Comparison of ENCODE assay signal across 8 cellular contexts in genomic region chr2:38750011-38750792, GRCh38. TPM values are rescaled to one million over a fixed set of nuclear protein-coding genes. Genes with fewer than 3 reads are reported as not detected.
DNase-seq lines count a peak whose midpoint lies in the region; ATAC-seq and TF ChIP-seq lines count a peak whose summit lies in the region.

No MANE protein-coding gene starts in this region.

- DNase-seq in activated CD8-positive, alpha-beta memory T cell treated with anti-CD3 and anti-CD28 coated beads for 4 hours (ENCODE audit: low read depth in 2 of 2) = peak; percentile 10 to 11
- no peak for DNase-seq in activated CD8-positive, alpha-beta memory T cell treated with anti-CD3 and anti-CD28 coated beads for 24 hours
- DNase-seq in SJCRH30 (peak; percentile 45 to 62), amniotic epithelial cell (ENCODE audit: low read depth) (peak; percentile 29), hypothalamus (lab: John Stamatoyannopoulos, UW) (peak in 38 of 51 donors; percentile 1 to 79 (median 42)), gastrocnemius medialis (peak; percentile 47 to 59), DMS79 (lab: John Stamatoyannopoulos, UW) (no peak)

- H3K4me1 ChIP-seq in SJCRH30 (peaks cover 22% of the 10 kb centered on the region), gastrocnemius medialis (peaks cover 24 to 32% of the 10 kb centered on the region in 2 donors)

- H3K36me3 ChIP-seq in SJCRH30 = peaks cover 52% of the 10 kb centered on the region
- peaks cover 0 to 45% of the 10 kb centered on the region in 2 donors for H3K36me3 ChIP-seq in gastrocnemius medialis

- H3K27me3 ChIP-seq in SJCRH30 (no peaks in the 10 kb centered on the region), gastrocnemius medialis (no peaks in the 10 kb centered on the region)

- TF ChIP-seq POLR2A in gastrocnemius medialis (IDR thresholded peaks at IDR 0.05) = peak; percentile 84 to 90

- H3K4me3 ChIP-seq in SJCRH30 (peak overlapping the region; percentile 99), gastrocnemius medialis (peak overlapping the region; percentile 72 to 88 (median 82))

- in situ Hi-C loops in gastrocnemius medialis (cut with MboI; ENCODE audit: low sequenced_read_pairs in 4 of 4) = no loop called here

- H3K27ac ChIP-seq in SJCRH30 = peak overlapping the region; percentile 97
- H3K27ac ChIP-seq in gastrocnemius medialis = peak overlapping the region; percentile 96 to 98 (median 97)

- H3K9me3 ChIP-seq in SJCRH30 (replicated peaks) (no peaks in the 10 kb centered on the region), gastrocnemius medialis (no peaks in the 10 kb centered on the region)

- ATAC-seq in HG02970 (IDR thresholded peaks at IDR 0.05; ENCODE audit: low FRiP score, unreplicated experiment) (peak; percentile 26), gastrocnemius medialis (peak; percentile 60 to 70)

- intact Hi-C loops in gastrocnemius medialis (cut with DNase I; ENCODE audit: low total_unique reads) = loop anchor here (2.0 kb wide), 3 partner anchors 27 to 373 kb away; partner anchors contain the start of genes ATL2 and HNRNPLL

- TF ChIP-seq CTCF in gastrocnemius medialis (IDR thresholded peaks at IDR 0.05 in 4 of 5, conservative IDR thresholded peaks at IDR 0.05 in 1 of 5) = no peak

RNA-seq across cellular contexts. Expression of gene SRSF7, which starts 1.0 kb away (rescaled TPM):
- 328 and 367 TPM in 2 replicates for total RNA-seq in SJCRH30 (2014; rRNA removed; shearing (Covaris generic))
- total RNA-seq in gastrocnemius medialis = 10 to 100 TPM; 21.5 to 51.4 (median 34.1) TPM

RNA-seq across cellular contexts. Expression of gene GEMIN6, which starts 27.8 kb away (rescaled TPM):
- 25.5 and 29.4 TPM in 2 replicates for total RNA-seq in SJCRH30 (2014; rRNA removed; shearing (Covaris generic))
- total RNA-seq in gastrocnemius medialis = 1 to 10 TPM; 2.0 to 6.2 (median 3.2) TPM

Comparison
In these comparisons a context has a peak if more than half of its experiments do, and no peak if none do; other contexts are left out.
1. DNase-seq: peak in activated CD8-positive, alpha-beta memory T cell treated with anti-CD3 and anti-CD28 coated beads for 4 hours (2 of 2), SJCRH30 (2 of 2), amniotic epithelial cell (single experiment), hypothalamus (38 of 51) and gastrocnemius medialis (2 of 2); none in activated CD8-positive, alpha-beta memory T cell treated with anti-CD3 and anti-CD28 coated beads for 24 hours (single experiment) and DMS79 (single experiment).